Comparison of ENCODE assay signal across 8 cellular contexts in genomic region chr3:110881069-110881468, GRCh38.
DNase-seq lines count a peak whose midpoint lies in the region; ATAC-seq and TF ChIP-seq lines count a peak whose summit lies in the region.

No MANE protein-coding gene starts in this region.

- H3K27ac Mint-ChIP-seq in activated T-helper 2 cell treated with anti-CD3 and anti-CD28 coated beads, Interferon-gamma antibody, Interleukin-2, Interleukin-4, amounts not matched to agents 10 μg/mL and 5 μg/mL and 100 μg/mL, durations not matched to agents 14 hours and 24 hours and 36 hours = no peak overlapping the region

- H3K27me3 Mint-ChIP-seq in activated T-helper 2 cell treated with anti-CD3 and anti-CD28 coated beads, Interferon-gamma antibody, Interleukin-2, Interleukin-4, amounts not matched to agents 10 μg/mL and 5 μg/mL and 100 μg/mL, durations not matched to agents 14 hours and 24 hours and 36 hours (ENCODE audit: low read depth) = peaks cover 3% of the 10 kb centered on the region

- H3K4me3 Mint-ChIP-seq in activated T-helper 2 cell treated with anti-CD3 and anti-CD28 coated beads, Interferon-gamma antibody, Interleukin-2, Interleukin-4, amounts not matched to agents 10 μg/mL and 5 μg/mL and 100 μg/mL, durations not matched to agents 14 hours and 24 hours and 36 hours (ENCODE audit: low read depth) = no peak overlapping the region

- no peaks in the 10 kb centered on the region for H3K9me3 Mint-ChIP-seq in activated T-helper 2 cell treated with anti-CD3 and anti-CD28 coated beads, Interferon-gamma antibody, Interleukin-2, Interleukin-4, amounts not matched to agents 10 μg/mL and 5 μg/mL and 100 μg/mL, durations not matched to agents 14 hours and 24 hours and 36 hours

- intact Hi-C loops in left colon (cut with DNase I, micrococcal nuclease) = no loop called here
- intact Hi-C loops in activated T-helper 2 cell treated with anti-CD3 and anti-CD28 coated beads, Interferon-gamma antibody, Interleukin-2, Interleukin-4, amounts not matched to agents 10 μg/mL and 5 μg/mL and 100 μg/mL, durations not matched to agents 14 hours and 24 hours and 36 hours (cut with micrococcal nuclease) = no loop called here

- ATAC-seq in GM21723 (IDR thresholded peaks at IDR 0.05; ENCODE audit: unreplicated experiment) = peak; percentile 81
- ATAC-seq in left colon = peak; percentile 77

- DNase-seq in LoVo (ENCODE audit: low spot score) (peak; percentile 31), anterior cingulate cortex (lab: John Stamatoyannopoulos, UW) (peak in 48 of 58 donors; percentile 1 to 55 (median 21)), left colon (peak; percentile 51 to 55), NCI-H1048 (lab: John Stamatoyannopoulos, UW) (no peak)
- no peak for DNase-seq in activated T-helper 2 cell treated with anti-CD3 and anti-CD28 coated beads, Interferon-gamma antibody, Interleukin-2, Interleukin-4, amounts not matched to agents 10 μg/mL and 5 μg/mL and 100 μg/mL, durations not matched to agents 14 hours and 24 hours and 36 hours (ENCODE audit: low spot score)
- no peak for DNase-seq in activated CD4-positive, alpha-beta T cell treated with anti-CD3 and anti-CD28 coated beads, Interleukin-2, amount 50 U/mL, for 4 hours

- no peaks in the 10 kb centered on the region for H3K4me1 Mint-ChIP-seq in activated T-helper 2 cell treated with anti-CD3 and anti-CD28 coated beads, Interferon-gamma antibody, Interleukin-2, Interleukin-4, amounts not matched to agents 10 μg/mL and 5 μg/mL and 100 μg/mL, durations not matched to agents 14 hours and 24 hours and 36 hours (ENCODE audit: low read depth)

- TF ChIP-seq CTCF in GM12873 (IDR thresholded peaks at IDR 0.05; ENCODE audit: insufficient read depth, low read depth, low read length, missing control alignments) = peak; percentile 52

- H3K36me3 Mint-ChIP-seq in activated T-helper 2 cell treated with anti-CD3 and anti-CD28 coated beads, Interferon-gamma antibody, Interleukin-2, Interleukin-4, amounts not matched to agents 10 μg/mL and 5 μg/mL and 100 μg/mL, durations not matched to agents 14 hours and 24 hours and 36 hours (ENCODE audit: low read depth) = no peaks in the 10 kb centered on the region

Comparison
In these comparisons a context has a peak if more than half of its experiments do, and no peak if none do; other contexts are left out.
1. DNase-seq: peak in LoVo (single experiment), anterior cingulate cortex (48 of 58) and left colon (2 of 2); none in NCI-H1048 (single experiment), activated T-helper 2 cell treated with anti-CD3 and anti-CD28 coated beads, Interferon-gamma antibody, Interleukin-2, Interleukin-4, amounts not matched to agents 10 μg/mL and 5 μg/mL and 100 μg/mL, durations not matched to agents 14 hours and 24 hours and 36 hours (single experiment) and activated CD4-positive, alpha-beta T cell treated with anti-CD3 and anti-CD28 coated beads, Interleukin-2, amount 50 U/mL, for 4 hours (0 of 2).